Comparison of ENCODE assay signal across 8 cellular contexts in genomic region chr3:128653383-128653992, GRCh38. TPM values are rescaled to one million over a fixed set of nuclear protein-coding genes. Genes with fewer than 3 reads are reported as not detected.
DNase-seq lines count a peak whose midpoint lies in the region; ATAC-seq and TF ChIP-seq lines count a peak whose summit lies in the region.
"Not testable (repeated sequence)": the region's sequence is repeated elsewhere in the genome, so short reads cannot be mapped to it uniquely, and the experiment has no call there.

No MANE protein-coding gene starts in this region.

- CTCF ChIA-PET in activated CD8-positive, alpha-beta T cell treated with anti-CD3 and anti-CD28 coated beads, Interleukin-2, amount 10 ng/mL, durations not matched to agents 7 days and 5 days (lab: Charles Lee) = interaction anchor here (1.5 to 2.7 kb wide), 3 partner anchors 22 to 36 kb away, joined by 3 to 17 read pairs (median 11); no protein-coding TSS in a partner anchor

- not testable (repeated sequence) for H3K36me3 ChIP-seq in testis (ENCODE audit: low read depth, missing control alignments)

- peak; percentile 48 for DNase-seq in DMS53 treated with DMSO at 0.1 percent for 48 hours (lab: John Stamatoyannopoulos, UW; ENCODE audit: unreplicated experiment)
- DNase-seq in T follicular helper cell (ENCODE audit: low read depth) = peak; percentile 28
- DNase-seq in activated CD8-positive, alpha-beta T cell treated with anti-CD3 and anti-CD28 coated beads, Interleukin-2, amount 10 ng/mL, durations not matched to agents 7 days and 5 days; neural crest cell (ENCODE audit: low read depth, low spot score): not testable (repeated sequence)
- DNase-seq in effector memory CD8-positive, alpha-beta T cell = peak; percentile 17 to 27 (median 18)
- DNase-seq in right cardiac atrium = peak in 2 of 3 donors; percentile 51 to 63
- DNase-seq in testis = peak; percentile 82

- not testable (repeated sequence) for H3K27me3 Mint-ChIP-seq in activated CD8-positive, alpha-beta T cell treated with anti-CD3 and anti-CD28 coated beads, Interleukin-2, amount 10 ng/mL, durations not matched to agents 7 days and 5 days (ENCODE audit: low read depth); activated naive CD8-positive, alpha-beta T cell; effector memory CD8-positive, alpha-beta T cell; neural crest cell (ENCODE audit: low read depth)

- intact Hi-C loops in right cardiac atrium (cut with DNase I); testis (cut with DNase I; ENCODE audit: low total_unique reads): not testable (repeated sequence)

- not testable (repeated sequence) for H3K9me3 ChIP-seq in right cardiac atrium (ENCODE audit: control insufficient read depth, low read length); testis

- H3K27ac ChIP-seq in right cardiac atrium (ENCODE audit: low read length) = not testable (repeated sequence)
- H3K27ac ChIP-seq in testis = peak overlapping the region; percentile 36 to 44

- not testable (repeated sequence) for H3K4me3 ChIP-seq in right cardiac atrium (ENCODE audit: low read length)
- H3K4me3 ChIP-seq in testis = peak overlapping the region; percentile 15 to 56

- H3K36me3 Mint-ChIP-seq in activated CD8-positive, alpha-beta T cell treated with anti-CD3 and anti-CD28 coated beads, Interleukin-2, amount 10 ng/mL, durations not matched to agents 7 days and 5 days (ENCODE audit: low read depth); activated naive CD8-positive, alpha-beta T cell; neural crest cell (ENCODE audit: low read depth): not testable (repeated sequence)
- H3K36me3 Mint-ChIP-seq in effector memory CD8-positive, alpha-beta T cell (ENCODE audit: insufficient read depth) = peaks cover 19% of the 10 kb centered on the region

- H3K27ac Mint-ChIP-seq in activated CD8-positive, alpha-beta T cell treated with anti-CD3 and anti-CD28 coated beads, Interleukin-2, amount 10 ng/mL, durations not matched to agents 7 days and 5 days; neural crest cell (ENCODE audit: unreplicated experiment): not testable (repeated sequence)
- peak overlapping the region; percentile 80 for H3K27ac Mint-ChIP-seq in activated naive CD8-positive, alpha-beta T cell
- peak overlapping the region in 1 of 2 donors; percentile 76 for H3K27ac Mint-ChIP-seq in effector memory CD8-positive, alpha-beta T cell

- peaks cover 24% of the 10 kb centered on the region for H3K4me1 Mint-ChIP-seq in activated CD8-positive, alpha-beta T cell treated with anti-CD3 and anti-CD28 coated beads, Interleukin-2, amount 10 ng/mL, durations not matched to agents 7 days and 5 days (ENCODE audit: low read depth)
- peaks cover 28% of the 10 kb centered on the region for H3K4me1 Mint-ChIP-seq in activated naive CD8-positive, alpha-beta T cell (ENCODE audit: low read depth)
- H3K4me1 Mint-ChIP-seq in effector memory CD8-positive, alpha-beta T cell (ENCODE audit: low read depth in 2 of 2) = peaks cover 18 to 21% of the 10 kb centered on the region in 2 donors
- H3K4me1 Mint-ChIP-seq in neural crest cell = peaks cover 13% of the 10 kb centered on the region

- POLR2A ChIA-PET in activated CD8-positive, alpha-beta T cell treated with anti-CD3 and anti-CD28 coated beads, Interleukin-2, amount 10 ng/mL, durations not matched to agents 7 days and 5 days (lab: Charles Lee) = interaction anchor here (0.8 to 1.8 kb wide), 4 partner anchors 16 to 706 kb away, joined by 3 to 6 read pairs (median 4); no protein-coding TSS in a partner anchor

- not testable (repeated sequence) for TF ChIP-seq POLR2A in testis (IDR thresholded peaks at IDR 0.05)

- not testable (repeated sequence) for H3K4me1 ChIP-seq in right cardiac atrium (ENCODE audit: control insufficient read depth, insufficient read depth, low read length); testis

- 55% methylated on average over 43 of the region's 43 CpGs for WGBS in right cardiac atrium
- 21 to 35% methylated on average over 18 to 28 of the region's 43 CpGs for WGBS in testis, 2 donors

- not testable (repeated sequence) for TF ChIP-seq CTCF in neural crest cell (conservative IDR thresholded peaks at IDR 0.05)
- peak in 1 of 3 experiments; percentile 43 for TF ChIP-seq CTCF in testis (IDR thresholded peaks at IDR 0.05)

- ATAC-seq in activated CD8-positive, alpha-beta T cell treated with anti-CD3 and anti-CD28 coated beads, Interleukin-2, amount 10 ng/mL, durations not matched to agents 7 days and 5 days; effector memory CD8-positive, alpha-beta T cell (replicated peaks); right cardiac atrium: not testable (repeated sequence)

- H3K4me3 Mint-ChIP-seq in activated CD8-positive, alpha-beta T cell treated with anti-CD3 and anti-CD28 coated beads, Interleukin-2, amount 10 ng/mL, durations not matched to agents 7 days and 5 days = peak overlapping the region; percentile 65
- peak overlapping the region; percentile 96 for H3K4me3 Mint-ChIP-seq in activated naive CD8-positive, alpha-beta T cell
- peak overlapping the region; percentile 82 to 91 for H3K4me3 Mint-ChIP-seq in effector memory CD8-positive, alpha-beta T cell
- peak overlapping the region; percentile 50 for H3K4me3 Mint-ChIP-seq in neural crest cell

- not testable (repeated sequence) for H3K9me3 Mint-ChIP-seq in activated CD8-positive, alpha-beta T cell treated with anti-CD3 and anti-CD28 coated beads, Interleukin-2, amount 10 ng/mL, durations not matched to agents 7 days and 5 days (ENCODE audit: insufficient read depth); activated naive CD8-positive, alpha-beta T cell (ENCODE audit: low read depth); effector memory CD8-positive, alpha-beta T cell; neural crest cell

- H3K27me3 ChIP-seq in right cardiac atrium (ENCODE audit: control insufficient read depth, insufficient read depth); testis: not testable (repeated sequence)

RNA-seq across cellular contexts. Expression of gene RPN1, which starts 2.9 kb away (rescaled TPM):
- total RNA-seq in activated CD8-positive, alpha-beta T cell treated with anti-CD3 and anti-CD28 coated beads, Interleukin-2, amount 10 ng/mL, durations not matched to agents 7 days and 5 days = 100 to 1,000 TPM; 157 to 162 TPM
- total RNA-seq in right cardiac atrium = 100 to 1,000 TPM in 3 of 4 donors, 10 to 100 TPM in 1; 85.1 to 164 (median 120) TPM
- 96.5 TPM for polyA plus RNA-seq in right cardiac atrium
- 158 and 166 TPM in 2 replicates for total RNA-seq in neural crest cell
- 100 to 1,000 TPM; 200 to 259 TPM for total RNA-seq in testis
- 266 TPM for polyA plus RNA-seq in testis (ENCODE audit: insufficient read depth, low read depth, low replicate concordance)
